Comparison of ENCODE assay signal across 1 cellular context in the genomic region with DNA sequence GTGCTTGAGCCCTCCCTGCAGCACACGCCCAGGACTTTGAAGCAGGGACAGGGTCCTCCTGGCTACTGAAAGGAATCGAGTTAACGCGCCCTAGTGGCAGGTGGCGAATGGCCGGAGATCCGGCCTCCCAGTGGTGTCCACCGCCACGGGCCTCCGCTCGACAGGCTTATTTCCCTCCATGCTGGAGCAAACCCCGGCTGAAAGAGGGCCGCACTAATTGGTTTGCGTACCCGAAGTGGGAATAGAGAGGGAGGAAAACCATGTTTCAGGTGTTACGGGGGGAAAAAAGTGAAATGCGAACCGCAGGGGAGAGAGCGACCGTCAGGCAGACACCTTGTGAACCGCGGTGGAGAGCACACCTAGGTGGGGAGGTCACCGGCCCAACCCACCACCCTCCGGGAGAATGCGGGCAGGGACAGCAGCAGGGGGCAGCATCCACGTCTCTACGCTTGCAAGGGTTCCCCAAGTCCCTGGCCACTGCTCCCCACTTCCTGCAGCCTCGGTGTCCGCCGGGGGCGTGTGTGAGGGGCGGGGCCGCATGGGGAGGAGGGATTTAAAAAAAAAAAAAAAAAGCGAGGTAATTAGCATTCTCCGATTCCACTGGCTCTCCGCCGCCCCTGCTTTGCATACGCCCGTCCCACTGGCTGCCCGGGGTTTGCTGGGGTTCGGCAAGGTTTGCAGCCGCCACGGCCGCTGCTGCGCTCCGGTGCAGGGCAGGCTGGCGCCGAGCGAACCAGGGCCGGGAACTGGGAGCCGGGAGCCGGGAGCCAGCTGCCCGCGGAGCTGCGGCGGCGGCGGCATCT.
TF ChIP-seq lines count a peak whose summit lies in the region.

No MANE protein-coding gene starts in this region.

TF ChIP-seq in K562, 482 proteins besides CTCF, POLR2A, EP300 and RAD21 (continued from another document):
- TF ChIP-seq, protein P1, sequence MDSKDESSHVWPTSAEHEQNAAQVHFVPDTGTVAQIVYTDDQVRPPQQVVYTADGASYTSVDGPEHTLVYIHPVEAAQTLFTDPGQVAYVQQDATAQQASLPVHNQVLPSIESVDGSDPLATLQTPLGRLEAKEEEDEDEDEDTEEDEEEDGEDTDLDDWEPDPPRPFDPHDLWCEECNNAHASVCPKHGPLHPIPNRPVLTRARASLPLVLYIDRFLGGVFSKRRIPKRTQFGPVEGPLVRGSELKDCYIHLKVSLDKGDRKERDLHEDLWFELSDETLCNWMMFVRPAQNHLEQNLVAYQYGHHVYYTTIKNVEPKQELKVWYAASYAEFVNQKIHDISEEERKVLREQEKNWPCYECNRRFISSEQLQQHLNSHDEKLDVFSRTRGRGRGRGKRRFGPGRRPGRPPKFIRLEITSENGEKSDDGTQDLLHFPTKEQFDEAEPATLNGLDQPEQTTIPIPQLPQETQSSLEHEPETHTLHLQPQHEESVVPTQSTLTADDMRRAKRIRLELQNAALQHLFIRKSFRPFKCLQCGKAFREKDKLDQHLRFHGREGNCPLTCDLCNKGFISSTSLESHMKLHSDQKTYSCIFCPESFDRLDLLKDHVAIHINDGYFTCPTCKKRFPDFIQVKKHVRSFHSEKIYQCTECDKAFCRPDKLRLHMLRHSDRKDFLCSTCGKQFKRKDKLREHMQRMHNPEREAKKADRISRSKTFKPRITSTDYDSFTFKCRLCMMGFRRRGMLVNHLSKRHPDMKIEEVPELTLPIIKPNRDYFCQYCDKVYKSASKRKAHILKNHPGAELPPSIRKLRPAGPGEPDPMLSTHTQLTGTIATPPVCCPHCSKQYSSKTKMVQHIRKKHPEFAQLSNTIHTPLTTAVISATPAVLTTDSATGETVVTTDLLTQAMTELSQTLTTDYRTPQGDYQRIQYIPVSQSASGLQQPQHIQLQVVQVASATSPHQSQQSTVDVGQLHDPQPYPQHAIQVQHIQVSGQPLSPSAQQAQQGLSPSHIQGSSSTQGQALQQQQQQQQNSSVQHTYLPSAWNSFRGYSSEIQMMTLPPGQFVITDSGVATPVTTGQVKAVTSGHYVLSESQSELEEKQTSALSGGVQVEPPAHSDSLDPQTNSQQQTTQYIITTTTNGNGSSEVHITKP (IDR thresholded peaks at IDR 0.05; ENCODE audit: partially characterized antibody) = peak; percentile 72
- TF ChIP-seq SUPT5H (IDR thresholded peaks at IDR 0.05) = no peak
- peak; percentile 97 for TF ChIP-seq ZNF384 (IDR thresholded peaks at IDR 0.05; ENCODE audit: low read depth, low read length)
- TF ChIP-seq, protein P2, sequence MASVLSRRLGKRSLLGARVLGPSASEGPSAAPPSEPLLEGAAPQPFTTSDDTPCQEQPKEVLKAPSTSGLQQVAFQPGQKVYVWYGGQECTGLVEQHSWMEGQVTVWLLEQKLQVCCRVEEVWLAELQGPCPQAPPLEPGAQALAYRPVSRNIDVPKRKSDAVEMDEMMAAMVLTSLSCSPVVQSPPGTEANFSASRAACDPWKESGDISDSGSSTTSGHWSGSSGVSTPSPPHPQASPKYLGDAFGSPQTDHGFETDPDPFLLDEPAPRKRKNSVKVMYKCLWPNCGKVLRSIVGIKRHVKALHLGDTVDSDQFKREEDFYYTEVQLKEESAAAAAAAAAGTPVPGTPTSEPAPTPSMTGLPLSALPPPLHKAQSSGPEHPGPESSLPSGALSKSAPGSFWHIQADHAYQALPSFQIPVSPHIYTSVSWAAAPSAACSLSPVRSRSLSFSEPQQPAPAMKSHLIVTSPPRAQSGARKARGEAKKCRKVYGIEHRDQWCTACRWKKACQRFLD (CRISPR knock-in tag; IDR thresholded peaks at IDR 0.05) = no peak
- TF ChIP-seq ZNF197 (CRISPR knock-in tag; IDR thresholded peaks at IDR 0.05; ENCODE audit: low read depth) = no peak
- no peak for TF ChIP-seq SMAD1 (IDR thresholded peaks at IDR 0.05; ENCODE audit: low read depth, low read length, partially characterized antibody)
- no peak for TF ChIP-seq ILK (tag; IDR thresholded peaks at IDR 0.05; ENCODE audit: borderline replicate concordance, low read depth)
- peak; percentile 53; the same call in 1 of the 2 replicates for TF ChIP-seq L3MBTL2 (IDR thresholded peaks at IDR 0.05)
- TF ChIP-seq, protein P3, sequence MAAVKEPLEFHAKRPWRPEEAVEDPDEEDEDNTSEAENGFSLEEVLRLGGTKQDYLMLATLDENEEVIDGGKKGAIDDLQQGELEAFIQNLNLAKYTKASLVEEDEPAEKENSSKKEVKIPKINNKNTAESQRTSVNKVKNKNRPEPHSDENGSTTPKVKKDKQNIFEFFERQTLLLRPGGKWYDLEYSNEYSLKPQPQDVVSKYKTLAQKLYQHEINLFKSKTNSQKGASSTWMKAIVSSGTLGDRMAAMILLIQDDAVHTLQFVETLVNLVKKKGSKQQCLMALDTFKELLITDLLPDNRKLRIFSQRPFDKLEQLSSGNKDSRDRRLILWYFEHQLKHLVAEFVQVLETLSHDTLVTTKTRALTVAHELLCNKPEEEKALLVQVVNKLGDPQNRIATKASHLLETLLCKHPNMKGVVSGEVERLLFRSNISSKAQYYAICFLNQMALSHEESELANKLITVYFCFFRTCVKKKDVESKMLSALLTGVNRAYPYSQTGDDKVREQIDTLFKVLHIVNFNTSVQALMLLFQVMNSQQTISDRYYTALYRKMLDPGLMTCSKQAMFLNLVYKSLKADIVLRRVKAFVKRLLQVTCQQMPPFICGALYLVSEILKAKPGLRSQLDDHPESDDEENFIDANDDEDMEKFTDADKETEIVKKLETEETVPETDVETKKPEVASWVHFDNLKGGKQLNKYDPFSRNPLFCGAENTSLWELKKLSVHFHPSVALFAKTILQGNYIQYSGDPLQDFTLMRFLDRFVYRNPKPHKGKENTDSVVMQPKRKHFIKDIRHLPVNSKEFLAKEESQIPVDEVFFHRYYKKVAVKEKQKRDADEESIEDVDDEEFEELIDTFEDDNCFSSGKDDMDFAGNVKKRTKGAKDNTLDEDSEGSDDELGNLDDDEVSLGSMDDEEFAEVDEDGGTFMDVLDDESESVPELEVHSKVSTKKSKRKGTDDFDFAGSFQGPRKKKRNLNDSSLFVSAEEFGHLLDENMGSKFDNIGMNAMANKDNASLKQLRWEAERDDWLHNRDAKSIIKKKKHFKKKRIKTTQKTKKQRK (IDR thresholded peaks at IDR 0.05; ENCODE audit: borderline replicate concordance, low read depth, low read length) = no peak
- no peak for TF ChIP-seq ZNF175 (CRISPR knock-in tag; IDR thresholded peaks at IDR 0.05; ENCODE audit: low read depth)
- TF ChIP-seq IRF2 (CRISPR knock-in tag; IDR thresholded peaks at IDR 0.05) = no peak
- TF ChIP-seq GTF2A2 (tag; IDR thresholded peaks at IDR 0.05) = no peak
- no peak for TF ChIP-seq DDX20 (tag; IDR thresholded peaks at IDR 0.05; ENCODE audit: low read depth)
- no peak for TF ChIP-seq SAFB2 (IDR thresholded peaks at IDR 0.05; ENCODE audit: borderline replicate concordance, low read depth, low read length, severe bottlenecking)
- TF ChIP-seq SIN3A (IDR thresholded peaks at IDR 0.05; ENCODE audit: borderline replicate concordance in 2 of 2, control insufficient read depth in 1 of 2, low read depth in 2 of 2, low read length in 2 of 2) = no peak
- TF ChIP-seq ZNF3 (CRISPR knock-in tag; IDR thresholded peaks at IDR 0.05) = no peak
- no peak for TF ChIP-seq PHB (CRISPR knock-in tag; IDR thresholded peaks at IDR 0.05)
- no peak for TF ChIP-seq HMG20A (CRISPR knock-in tag; conservative IDR thresholded peaks at IDR 0.05)
- peak; percentile 26; the same call in 1 of the 2 replicates for TF ChIP-seq NFIC (IDR thresholded peaks at IDR 0.05)
- 0 out of 2 replicates have a peak, but pooled peaks have one; percentile 32 for TF ChIP-seq EGR1 (conservative IDR thresholded peaks at IDR 0.05)
- peak; percentile 20 to 46; a peak in 3 of 4 replicates for TF ChIP-seq NRF1 (conservative IDR thresholded peaks at IDR 0.05 in 1 of 2, IDR thresholded peaks at IDR 0.05 in 1 of 2)
- TF ChIP-seq SETDB1 (IDR thresholded peaks at IDR 0.05; ENCODE audit: low read length) = no peak
- TF ChIP-seq PCBP1 (IDR thresholded peaks at IDR 0.05; ENCODE audit: low read depth, low read length, poor library complexity, severe bottlenecking) = peak; percentile 26
- TF ChIP-seq, protein P4, sequence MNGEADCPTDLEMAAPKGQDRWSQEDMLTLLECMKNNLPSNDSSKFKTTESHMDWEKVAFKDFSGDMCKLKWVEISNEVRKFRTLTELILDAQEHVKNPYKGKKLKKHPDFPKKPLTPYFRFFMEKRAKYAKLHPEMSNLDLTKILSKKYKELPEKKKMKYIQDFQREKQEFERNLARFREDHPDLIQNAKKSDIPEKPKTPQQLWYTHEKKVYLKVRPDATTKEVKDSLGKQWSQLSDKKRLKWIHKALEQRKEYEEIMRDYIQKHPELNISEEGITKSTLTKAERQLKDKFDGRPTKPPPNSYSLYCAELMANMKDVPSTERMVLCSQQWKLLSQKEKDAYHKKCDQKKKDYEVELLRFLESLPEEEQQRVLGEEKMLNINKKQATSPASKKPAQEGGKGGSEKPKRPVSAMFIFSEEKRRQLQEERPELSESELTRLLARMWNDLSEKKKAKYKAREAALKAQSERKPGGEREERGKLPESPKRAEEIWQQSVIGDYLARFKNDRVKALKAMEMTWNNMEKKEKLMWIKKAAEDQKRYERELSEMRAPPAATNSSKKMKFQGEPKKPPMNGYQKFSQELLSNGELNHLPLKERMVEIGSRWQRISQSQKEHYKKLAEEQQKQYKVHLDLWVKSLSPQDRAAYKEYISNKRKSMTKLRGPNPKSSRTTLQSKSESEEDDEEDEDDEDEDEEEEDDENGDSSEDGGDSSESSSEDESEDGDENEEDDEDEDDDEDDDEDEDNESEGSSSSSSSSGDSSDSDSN (IDR thresholded peaks at IDR 0.05; ENCODE audit: borderline replicate concordance in 1 of 2, low read depth in 2 of 2, low read length in 2 of 2) = no peak; a peak in 1 of 4 replicates
- TF ChIP-seq SP1 (CRISPR knock-in tag; IDR thresholded peaks at IDR 0.05) = peak; percentile 50; the same call in 1 of the 2 replicates
- TF ChIP-seq LARP7 (IDR thresholded peaks at IDR 0.05) = no peak
- TF ChIP-seq POU5F1 (IDR thresholded peaks at IDR 0.05; ENCODE audit: borderline replicate concordance, low read depth, low read length, partially characterized antibody) = no peak
- TF ChIP-seq, protein P5, sequence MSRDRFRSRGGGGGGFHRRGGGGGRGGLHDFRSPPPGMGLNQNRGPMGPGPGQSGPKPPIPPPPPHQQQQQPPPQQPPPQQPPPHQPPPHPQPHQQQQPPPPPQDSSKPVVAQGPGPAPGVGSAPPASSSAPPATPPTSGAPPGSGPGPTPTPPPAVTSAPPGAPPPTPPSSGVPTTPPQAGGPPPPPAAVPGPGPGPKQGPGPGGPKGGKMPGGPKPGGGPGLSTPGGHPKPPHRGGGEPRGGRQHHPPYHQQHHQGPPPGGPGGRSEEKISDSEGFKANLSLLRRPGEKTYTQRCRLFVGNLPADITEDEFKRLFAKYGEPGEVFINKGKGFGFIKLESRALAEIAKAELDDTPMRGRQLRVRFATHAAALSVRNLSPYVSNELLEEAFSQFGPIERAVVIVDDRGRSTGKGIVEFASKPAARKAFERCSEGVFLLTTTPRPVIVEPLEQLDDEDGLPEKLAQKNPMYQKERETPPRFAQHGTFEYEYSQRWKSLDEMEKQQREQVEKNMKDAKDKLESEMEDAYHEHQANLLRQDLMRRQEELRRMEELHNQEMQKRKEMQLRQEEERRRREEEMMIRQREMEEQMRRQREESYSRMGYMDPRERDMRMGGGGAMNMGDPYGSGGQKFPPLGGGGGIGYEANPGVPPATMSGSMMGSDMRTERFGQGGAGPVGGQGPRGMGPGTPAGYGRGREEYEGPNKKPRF (IDR thresholded peaks at IDR 0.05; ENCODE audit: low read depth, low read length) = no peak
- TF ChIP-seq, protein P6, sequence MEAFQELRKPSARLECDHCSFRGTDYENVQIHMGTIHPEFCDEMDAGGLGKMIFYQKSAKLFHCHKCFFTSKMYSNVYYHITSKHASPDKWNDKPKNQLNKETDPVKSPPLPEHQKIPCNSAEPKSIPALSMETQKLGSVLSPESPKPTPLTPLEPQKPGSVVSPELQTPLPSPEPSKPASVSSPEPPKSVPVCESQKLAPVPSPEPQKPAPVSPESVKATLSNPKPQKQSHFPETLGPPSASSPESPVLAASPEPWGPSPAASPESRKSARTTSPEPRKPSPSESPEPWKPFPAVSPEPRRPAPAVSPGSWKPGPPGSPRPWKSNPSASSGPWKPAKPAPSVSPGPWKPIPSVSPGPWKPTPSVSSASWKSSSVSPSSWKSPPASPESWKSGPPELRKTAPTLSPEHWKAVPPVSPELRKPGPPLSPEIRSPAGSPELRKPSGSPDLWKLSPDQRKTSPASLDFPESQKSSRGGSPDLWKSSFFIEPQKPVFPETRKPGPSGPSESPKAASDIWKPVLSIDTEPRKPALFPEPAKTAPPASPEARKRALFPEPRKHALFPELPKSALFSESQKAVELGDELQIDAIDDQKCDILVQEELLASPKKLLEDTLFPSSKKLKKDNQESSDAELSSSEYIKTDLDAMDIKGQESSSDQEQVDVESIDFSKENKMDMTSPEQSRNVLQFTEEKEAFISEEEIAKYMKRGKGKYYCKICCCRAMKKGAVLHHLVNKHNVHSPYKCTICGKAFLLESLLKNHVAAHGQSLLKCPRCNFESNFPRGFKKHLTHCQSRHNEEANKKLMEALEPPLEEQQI (IDR thresholded peaks at IDR 0.05) = no peak
- TF ChIP-seq ETV5 (CRISPR knock-in tag; IDR thresholded peaks at IDR 0.05; ENCODE audit: low read depth) = peak; percentile 44; the same call in 1 of the 2 replicates
- TF ChIP-seq JUN (IDR thresholded peaks at IDR 0.05; ENCODE audit: borderline replicate concordance, low read depth, low read length) = no peak
- no peak for TF ChIP-seq JUN (CRISPR knock-in tag; IDR thresholded peaks at IDR 0.05; ENCODE audit: borderline replicate concordance)
- TF ChIP-seq, protein P7, sequence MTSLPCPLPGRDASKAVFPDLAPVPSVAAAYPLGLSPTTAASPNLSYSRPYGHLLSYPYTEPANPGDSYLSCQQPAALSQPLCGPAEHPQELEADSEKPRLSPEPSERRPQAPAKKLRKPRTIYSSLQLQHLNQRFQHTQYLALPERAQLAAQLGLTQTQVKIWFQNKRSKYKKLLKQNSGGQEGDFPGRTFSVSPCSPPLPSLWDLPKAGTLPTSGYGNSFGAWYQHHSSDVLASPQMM (CRISPR knock-in tag; IDR thresholded peaks at IDR 0.05) = no peak
- TF ChIP-seq NCOA6 (IDR thresholded peaks at IDR 0.05) = peak; percentile 63; the same call in 1 of the 2 replicates
- no peak for TF ChIP-seq PHTF2 (CRISPR knock-in tag; IDR thresholded peaks at IDR 0.05)
- TF ChIP-seq ZNF445 (CRISPR knock-in tag; IDR thresholded peaks at IDR 0.05; ENCODE audit: low read depth) = no peak
